ENCODE assay signal across 12 cellular contexts in the genomic region with DNA sequence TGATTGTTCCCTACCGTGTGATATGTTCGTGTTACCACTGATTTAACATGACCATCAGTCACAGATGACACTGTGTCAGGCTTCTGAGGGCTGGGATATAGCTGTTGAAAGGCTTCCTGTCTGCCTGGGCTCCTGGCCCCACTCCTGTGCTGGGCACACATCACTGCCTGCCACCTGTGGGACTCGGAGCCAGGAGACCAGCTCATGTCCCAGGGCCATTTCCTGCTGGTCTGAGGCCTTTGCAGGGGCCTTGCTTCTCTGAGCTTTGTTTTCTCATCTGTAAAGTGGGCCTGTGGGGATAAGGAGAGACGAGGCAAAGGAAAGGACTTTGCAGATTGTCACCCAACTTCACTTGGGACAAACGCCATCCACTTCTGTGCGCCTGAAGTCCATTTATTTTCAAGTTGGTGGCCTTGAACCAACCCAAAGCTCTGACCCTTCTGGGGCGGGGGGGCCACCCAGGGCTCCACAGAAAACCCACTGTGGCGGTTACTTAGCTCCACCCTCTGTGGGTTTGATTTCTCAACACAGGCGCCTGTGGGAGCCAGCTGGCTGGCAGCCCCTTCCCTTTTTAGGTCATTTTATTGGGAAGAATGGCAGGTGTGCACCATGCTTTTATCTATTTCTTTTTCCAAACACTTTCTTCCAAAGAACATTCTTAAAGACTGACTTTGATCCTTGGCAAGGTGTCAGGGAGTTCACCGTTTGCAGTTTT. TPM values are rescaled to one million over a fixed set of nuclear protein-coding genes. Genes with fewer than 3 reads are reported as not detected.
DNase-seq lines count a peak whose midpoint lies in the region; ATAC-seq, FAIRE-seq and TF ChIP-seq lines count a peak whose summit lies in the region.
"Had no signal": no experiment of that assay in that cellular context is flagged by ENCODE, and none has a peak within 500 bp of the region (broad histone marks: within the 10 kb centered on the region; RNA-seq: fewer than 3 reads in every experiment).

No MANE protein-coding gene starts in this region.

- H2AFZ ChIP-seq in fibroblast of lung (ENCODE audit: low read length): no peak overlapping the region

- intact Hi-C loops in posterior cingulate gyrus (cut with DNase I): no loop called here

- no peaks in the 10 kb centered on the region for H4K20me1 ChIP-seq in fibroblast of lung (ENCODE audit: control insufficient read depth, extremely low read depth, insufficient read depth, low read length)

- peak; percentile 60 for DNase-seq in GM03348 (ENCODE audit: low spot score)
- peak; percentile 88 for DNase-seq in NB4 (ENCODE audit: low read depth)
- peak; percentile 44 to 90 for DNase-seq in fibroblast of lung (ENCODE audit: low read depth in 2 of 2)
- peak in 8 of 10 donors; percentile 5 to 83 (median 19) for DNase-seq in posterior cingulate gyrus
- DNase-seq in effector CD4-positive, alpha-beta T cell: no peak
- no peak for DNase-seq in H54 (ENCODE audit: insufficient read length, low spot score)
- DNase-seq in NCI-H510A (lab: John Stamatoyannopoulos, UW): no peak
- DNase-seq: endodermal cell had no signal

- TF ChIP-seq POLR2A in NB4 (IDR thresholded peaks at IDR 0.05; ENCODE audit: extremely low read depth, insufficient read length) (no peak), H54 (IDR thresholded peaks at IDR 0.05; ENCODE audit: low read depth, low read length) (no peak)

- H3K27ac ChIP-seq in fibroblast of lung (ENCODE audit: insufficient read depth, low read length): no peak overlapping the region
- H3K27ac ChIP-seq: SJCRH30, suprapubic skin had no signal

- FAIRE-seq in H54 (lab: Jason Lieb, UNC): no peak
- FAIRE-seq: GM19239 had no signal

- H3K4me3 ChIP-seq in NB4 (ENCODE audit: low read depth, low read length): peak overlapping the region; percentile 34
- no peak overlapping the region for H3K4me3 ChIP-seq in fibroblast of lung (replicated peaks in 1 of 4; ENCODE audit: control extremely low read depth in 1 of 4, insufficient read depth in 1 of 4, low read depth in 3 of 4, low read length in 4 of 4)
- H3K4me3 ChIP-seq: SJCRH30, suprapubic skin had no signal

- no peak overlapping the region for H3K4me2 ChIP-seq in fibroblast of lung (ENCODE audit: extremely low read depth, insufficient read depth, low read length)

- TF ChIP-seq CTCF in NB4 (IDR thresholded peaks at IDR 0.05; ENCODE audit: low read depth, low read length) (no peak), fibroblast of lung (conservative IDR thresholded peaks at IDR 0.05 in 1 of 2, IDR thresholded peaks at IDR 0.05 in 1 of 2; ENCODE audit: low read depth in 1 of 2, low read length in 2 of 2) (no peak)

- no peak overlapping the region for H3K9ac ChIP-seq in fibroblast of lung (ENCODE audit: insufficient read depth, low read length)

- no peaks in the 10 kb centered on the region for H3K9me3 ChIP-seq in fibroblast of lung (ENCODE audit: control insufficient read depth, insufficient read depth, low read depth, low read length)
- H3K9me3 ChIP-seq: SJCRH30, suprapubic skin had no signal

- no peak for ATAC-seq in GM21786 (IDR thresholded peaks at IDR 0.05; ENCODE audit: unreplicated experiment)

- H3K4me1 ChIP-seq in fibroblast of lung (ENCODE audit: control insufficient read depth, extremely low read depth, insufficient read depth, low read length): peaks cover 5% of the 10 kb centered on the region
- H3K4me1 ChIP-seq: SJCRH30 had no signal

- H3K27me3 ChIP-seq in fibroblast of lung (ENCODE audit: control insufficient read depth, insufficient read depth, low read length): no peaks in the 10 kb centered on the region
- H3K27me3 ChIP-seq: SJCRH30, suprapubic skin had no signal

- no peaks in the 10 kb centered on the region for H3K79me2 ChIP-seq in fibroblast of lung (ENCODE audit: control insufficient read depth, insufficient read depth, low read length)

- no peaks in the 10 kb centered on the region for H3K36me3 ChIP-seq in fibroblast of lung (ENCODE audit: control insufficient read depth, insufficient read depth, low read length)
- H3K36me3 ChIP-seq: SJCRH30 had no signal

RNA-seq across cellular contexts. Expression of a gene that starts 54.1 kb away (rescaled TPM):
- under 0.01 TPM in 2 replicates for total RNA-seq in fibroblast of lung
- 0.17 and 0.53 TPM in 2 replicates for polyA plus RNA-seq in fibroblast of lung
- polyA plus RNA-seq in fibroblast of lung (2012): 0.03 and 0.50 TPM in 2 replicates
- polyA minus RNA-seq in fibroblast of lung (ENCODE audit: low replicate concordance): not detected in 2 replicates

Comparison
In these comparisons a context has a peak if more than half of its experiments do, and no peak if none do; other contexts are left out.
1. DNase-seq: peak in GM03348 (single experiment), NB4 (single experiment), fibroblast of lung (2 of 2) and posterior cingulate gyrus (8 of 10); none in effector CD4-positive, alpha-beta T cell (single experiment), H54 (single experiment) and NCI-H510A (single experiment).